Comparison of ENCODE assay signal across 12 cellular contexts in the genomic region with DNA sequence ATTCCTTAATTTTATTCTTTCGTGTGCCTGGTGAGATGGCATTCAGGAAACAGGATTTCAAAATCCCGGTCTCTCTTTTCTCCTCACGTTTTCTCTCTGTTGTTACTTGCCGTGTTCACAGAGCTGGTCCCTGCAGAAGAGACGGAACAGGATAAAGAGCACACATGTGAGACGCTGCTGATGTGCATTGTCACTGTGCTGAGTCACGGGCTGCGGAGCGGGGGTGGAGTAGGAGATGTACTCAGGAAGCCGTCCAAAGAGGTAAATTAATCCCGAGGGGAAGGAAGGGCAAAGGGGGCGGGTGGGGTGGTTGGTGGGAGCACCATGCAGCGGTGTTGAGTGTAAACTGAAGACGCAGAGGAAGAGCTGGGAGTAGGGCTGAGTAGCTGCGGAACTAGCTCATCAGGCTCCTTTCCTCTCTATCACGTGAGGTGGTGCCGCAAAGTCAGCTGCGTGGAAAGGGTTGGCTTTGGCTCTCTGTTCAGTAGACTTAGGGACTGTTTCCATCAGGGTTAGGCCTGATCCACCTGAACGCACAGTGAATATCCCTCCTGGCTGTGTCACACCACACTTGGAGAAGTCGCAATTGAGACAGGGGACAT.
A peak's percentile ranks its signal among the peaks of the same experiment; 100 is the strongest.
DNase-seq lines count a peak whose midpoint lies in the region; ATAC-seq and TF ChIP-seq lines count a peak whose summit lies in the region.
"Had no signal": no experiment of that assay in that cellular context is flagged by ENCODE, and none has a peak within 500 bp of the region (broad histone marks: within the 10 kb centered on the region; RNA-seq: fewer than 3 reads in every experiment).

No MANE protein-coding gene starts in this region.

- TF ChIP-seq CTCF in dorsolateral prefrontal cortex (IDR thresholded peaks at IDR 0.05 in 54 of 56, conservative IDR thresholded peaks at IDR 0.05 in 2 of 56; ENCODE audit: low read depth in 1 of 56, partially characterized antibody in 56 of 56) (no peak), upper lobe of right lung (IDR thresholded peaks at IDR 0.05) (no peak)

- H3K4me1 ChIP-seq in upper lobe of right lung, result peaks cover 9% of the 10 kb centered on the region

- CTCF ChIA-PET in activated naive CD4-positive, alpha-beta T cell treated with anti-CD3 and anti-CD28 coated beads for 36 hours (lab: Charles Lee), result interaction anchor here (1.2 kb wide), 1 partner anchor 13 kb away, joined by 3 read pairs; no protein-coding TSS in a partner anchor

- no peak for DNase-seq in activated naive CD4-positive, alpha-beta T cell treated with anti-CD3 and anti-CD28 coated beads for 36 hours
- DNase-seq in dorsolateral prefrontal cortex (peak in 4 of 10 donors; percentile 37 to 67 (median 58)), lung microvascular endothelial cell (ENCODE audit: low read depth in 2 of 2) (peak; percentile 82 to 97), upper lobe of right lung (peak; percentile 72), LoVo (ENCODE audit: low spot score) (no peak), amniotic stem cell (lab: John Stamatoyannopoulos, UW) (no peak)
- DNase-seq: effector memory CD4-positive, alpha-beta T cell; NCI-H2081; SJCRH30; stimulated activated CD4-positive, alpha-beta T cell treated with anti-CD3 and anti-CD28 coated beads, Interleukin-4, amount 100 ng/mL, for 4 hours had no signal

- H3K36me3 Mint-ChIP-seq in activated naive CD4-positive, alpha-beta T cell treated with anti-CD3 and anti-CD28 coated beads, Interleukin-2, amount 50 U/mL, for 24 hours, result peaks cover 41% of the 10 kb centered on the region
- peaks cover 48% of the 10 kb centered on the region for H3K36me3 Mint-ChIP-seq in activated naive CD4-positive, alpha-beta T cell treated with anti-CD3 and anti-CD28 coated beads for 36 hours (ENCODE audit: low read depth)

- H3K27ac Mint-ChIP-seq in activated naive CD4-positive, alpha-beta T cell treated with anti-CD3 and anti-CD28 coated beads, Interleukin-2, amount 50 U/mL, for 24 hours, result peak overlapping the region; percentile 5
- H3K27ac Mint-ChIP-seq in activated naive CD4-positive, alpha-beta T cell treated with anti-CD3 and anti-CD28 coated beads for 36 hours, result no peak overlapping the region

- H3K9me3 Mint-ChIP-seq in activated naive CD4-positive, alpha-beta T cell treated with anti-CD3 and anti-CD28 coated beads, Interleukin-2, amount 50 U/mL, for 24 hours, result no peaks in the 10 kb centered on the region
- H3K9me3 Mint-ChIP-seq in activated naive CD4-positive, alpha-beta T cell treated with anti-CD3 and anti-CD28 coated beads for 36 hours, result peaks cover 9% of the 10 kb centered on the region

- ATAC-seq in upper lobe of right lung, result peak; percentile 79
- ATAC-seq in HG03378 (IDR thresholded peaks at IDR 0.05; ENCODE audit: unreplicated experiment), result no peak

- H3K9me3 ChIP-seq in upper lobe of right lung, result no peaks in the 10 kb centered on the region
- H3K9me3 ChIP-seq: SJCRH30 had no signal

- intact Hi-C loops in activated naive CD4-positive, alpha-beta T cell treated with anti-CD3 and anti-CD28 coated beads for 36 hours (cut with micrococcal nuclease), result no loop called here
- intact Hi-C loops in dorsolateral prefrontal cortex (cut with DNase I), result loop anchor here in 1 of 2 donors (5.0 kb wide), 1 partner anchor 168 kb away; no protein-coding TSS in a partner anchor
- intact Hi-C loops in upper lobe of right lung (cut with DNase I), result no loop called here

- H3K4me3 ChIP-seq in dorsolateral prefrontal cortex (no peak overlapping the region), upper lobe of right lung (no peak overlapping the region)
- H3K4me3 ChIP-seq: SJCRH30 had no signal

- H3K27me3 Mint-ChIP-seq in activated naive CD4-positive, alpha-beta T cell treated with anti-CD3 and anti-CD28 coated beads, Interleukin-2, amount 50 U/mL, for 24 hours, result no peaks in the 10 kb centered on the region
- no peaks in the 10 kb centered on the region for H3K27me3 Mint-ChIP-seq in activated naive CD4-positive, alpha-beta T cell treated with anti-CD3 and anti-CD28 coated beads for 36 hours (ENCODE audit: low read depth)

- peaks cover 2% of the 10 kb centered on the region for H3K4me1 Mint-ChIP-seq in activated naive CD4-positive, alpha-beta T cell treated with anti-CD3 and anti-CD28 coated beads, Interleukin-2, amount 50 U/mL, for 24 hours
- H3K4me1 Mint-ChIP-seq in activated naive CD4-positive, alpha-beta T cell treated with anti-CD3 and anti-CD28 coated beads for 36 hours (ENCODE audit: low read depth), result peaks cover 2% of the 10 kb centered on the region

- H3K27me3 ChIP-seq in dorsolateral prefrontal cortex, result no peaks in the 10 kb centered on the region
- H3K27me3 ChIP-seq in upper lobe of right lung, result no peaks in the 10 kb centered on the region
- H3K27me3 ChIP-seq: SJCRH30 had no signal

- no peak overlapping the region for H3K4me3 Mint-ChIP-seq in activated naive CD4-positive, alpha-beta T cell treated with anti-CD3 and anti-CD28 coated beads, Interleukin-2, amount 50 U/mL, for 24 hours
- H3K4me3 Mint-ChIP-seq in activated naive CD4-positive, alpha-beta T cell treated with anti-CD3 and anti-CD28 coated beads for 36 hours, result no peak overlapping the region

- peaks cover 35% of the 10 kb centered on the region for H3K36me3 ChIP-seq in upper lobe of right lung
- H3K36me3 ChIP-seq: SJCRH30 had no signal

- peak overlapping the region in 48 of 59 donors; percentile 3 to 83 (median 61) for H3K27ac ChIP-seq in dorsolateral prefrontal cortex
- peak overlapping the region; percentile 32 for H3K27ac ChIP-seq in upper lobe of right lung
- H3K27ac ChIP-seq: SJCRH30 had no signal

Comparison
In these comparisons a context has a peak if more than half of its experiments do, and no peak if none do; other contexts are left out.
1. DNase-seq: peak in lung microvascular endothelial cell (2 of 2) and upper lobe of right lung (single experiment); none in activated naive CD4-positive, alpha-beta T cell treated with anti-CD3 and anti-CD28 coated beads for 36 hours (single experiment), LoVo (single experiment) and amniotic stem cell (single experiment).